ENCODE assay signal across 8 cellular contexts in genomic region chr2:102737435-102737834, GRCh38. TPM values are rescaled to one million over a fixed set of nuclear protein-coding genes. Genes with fewer than 3 reads are reported as not detected.
DNase-seq lines count a peak whose midpoint lies in the region; ATAC-seq and TF ChIP-seq lines count a peak whose summit lies in the region.

No MANE protein-coding gene starts in this region.

- H3K27me3 Mint-ChIP-seq in activated CD4-positive, alpha-beta T cell treated with anti-CD3 and anti-CD28 coated beads, Interleukin-2, amount 10 ng/mL, durations not matched to agents 7 days and 5 days, result no peaks in the 10 kb centered on the region
- no peaks in the 10 kb centered on the region for H3K27me3 Mint-ChIP-seq in activated naive CD8-positive, alpha-beta T cell
- H3K27me3 Mint-ChIP-seq in nephron (ENCODE audit: low read depth), result no peaks in the 10 kb centered on the region

- H3K9me3 Mint-ChIP-seq in activated CD4-positive, alpha-beta T cell treated with anti-CD3 and anti-CD28 coated beads, Interleukin-2, amount 10 ng/mL, durations not matched to agents 7 days and 5 days, result peaks cover 2% of the 10 kb centered on the region
- H3K9me3 Mint-ChIP-seq in activated naive CD8-positive, alpha-beta T cell (ENCODE audit: low read depth), result no peaks in the 10 kb centered on the region
- H3K9me3 Mint-ChIP-seq in nephron, result peaks cover 6% of the 10 kb centered on the region

- no peaks in the 10 kb centered on the region for H3K36me3 Mint-ChIP-seq in activated CD4-positive, alpha-beta T cell treated with anti-CD3 and anti-CD28 coated beads, Interleukin-2, amount 10 ng/mL, durations not matched to agents 7 days and 5 days (ENCODE audit: low read depth)
- peaks cover 6% of the 10 kb centered on the region for H3K36me3 Mint-ChIP-seq in activated naive CD8-positive, alpha-beta T cell
- no peaks in the 10 kb centered on the region for H3K36me3 Mint-ChIP-seq in nephron (ENCODE audit: low read depth)

- POLR2A ChIA-PET in activated CD4-positive, alpha-beta T cell treated with anti-CD3 and anti-CD28 coated beads, Interleukin-2, amount 10 ng/mL, durations not matched to agents 7 days and 5 days (lab: Charles Lee), result interaction anchor here (0.6 kb wide), 1 partner anchor 11 kb away, joined by 3 read pairs; no protein-coding TSS in a partner anchor

- CTCF ChIA-PET in activated CD4-positive, alpha-beta T cell treated with anti-CD3 and anti-CD28 coated beads, Interleukin-2, amount 10 ng/mL, durations not matched to agents 7 days and 5 days (lab: Charles Lee), result interaction anchor here (1.2 to 3.1 kb wide), 2 partner anchors 16 to 228 kb away, joined by 3 to 11 read pairs; no protein-coding TSS in a partner anchor

- peak overlapping the region; percentile 60 for H3K27ac Mint-ChIP-seq in activated CD4-positive, alpha-beta T cell treated with anti-CD3 and anti-CD28 coated beads, Interleukin-2, amount 10 ng/mL, durations not matched to agents 7 days and 5 days
- peak overlapping the region; percentile 91 for H3K27ac Mint-ChIP-seq in activated naive CD8-positive, alpha-beta T cell
- H3K27ac Mint-ChIP-seq in nephron, result peak overlapping the region in 2 of 3 experiments; percentile 50 to 64

- H3K4me1 Mint-ChIP-seq in activated CD4-positive, alpha-beta T cell treated with anti-CD3 and anti-CD28 coated beads, Interleukin-2, amount 10 ng/mL, durations not matched to agents 7 days and 5 days, result peaks cover 33% of the 10 kb centered on the region
- peaks cover 45% of the 10 kb centered on the region for H3K4me1 Mint-ChIP-seq in activated naive CD8-positive, alpha-beta T cell (ENCODE audit: low read depth)
- peaks cover 26% of the 10 kb centered on the region for H3K4me1 Mint-ChIP-seq in nephron

- peak; percentile 41 for ATAC-seq in HG03103 (IDR thresholded peaks at IDR 0.05; ENCODE audit: low read depth, unreplicated experiment)

- no peak for TF ChIP-seq CTCF in nephron (IDR thresholded peaks at IDR 0.05; ENCODE audit: unreplicated experiment in 3 of 3)

- peak overlapping the region; percentile 89 for H3K4me3 Mint-ChIP-seq in activated CD4-positive, alpha-beta T cell treated with anti-CD3 and anti-CD28 coated beads, Interleukin-2, amount 10 ng/mL, durations not matched to agents 7 days and 5 days
- H3K4me3 Mint-ChIP-seq in activated naive CD8-positive, alpha-beta T cell, result peak overlapping the region; percentile 95
- H3K4me3 Mint-ChIP-seq in nephron, result peak overlapping the region; percentile 90 to 96 (median 96)

- no peak for DNase-seq in activated CD4-positive, alpha-beta T cell treated with anti-CD3 and anti-CD28 coated beads, Interleukin-2, amount 10 ng/mL, durations not matched to agents 7 days and 5 days
- DNase-seq in activated CD4-positive, alpha-beta T cell treated with anti-CD3 and anti-CD28 coated beads, Interleukin-2, amount 50 U/mL, for 1 hour, result no peak
- DNase-seq in nucleus accumbens (lab: John Stamatoyannopoulos, UW), result no peak
- no peak for DNase-seq in NK-92 (lab: John Stamatoyannopoulos, UW; ENCODE audit: unreplicated experiment)
- DNase-seq in activated CD4-positive, CD25-positive, alpha-beta regulatory T cell (lab: John Stamatoyannopoulos, UW), result no peak

RNA-seq across cellular contexts. Expression of gene TMEM182, which starts 24.4 kb away (rescaled TPM):
- 1 to 10 TPM; 2.5 to 4.1 TPM for total RNA-seq in activated CD4-positive, alpha-beta T cell treated with anti-CD3 and anti-CD28 coated beads, Interleukin-2, amount 10 ng/mL, durations not matched to agents 7 days and 5 days
